In the genomic region with DNA sequence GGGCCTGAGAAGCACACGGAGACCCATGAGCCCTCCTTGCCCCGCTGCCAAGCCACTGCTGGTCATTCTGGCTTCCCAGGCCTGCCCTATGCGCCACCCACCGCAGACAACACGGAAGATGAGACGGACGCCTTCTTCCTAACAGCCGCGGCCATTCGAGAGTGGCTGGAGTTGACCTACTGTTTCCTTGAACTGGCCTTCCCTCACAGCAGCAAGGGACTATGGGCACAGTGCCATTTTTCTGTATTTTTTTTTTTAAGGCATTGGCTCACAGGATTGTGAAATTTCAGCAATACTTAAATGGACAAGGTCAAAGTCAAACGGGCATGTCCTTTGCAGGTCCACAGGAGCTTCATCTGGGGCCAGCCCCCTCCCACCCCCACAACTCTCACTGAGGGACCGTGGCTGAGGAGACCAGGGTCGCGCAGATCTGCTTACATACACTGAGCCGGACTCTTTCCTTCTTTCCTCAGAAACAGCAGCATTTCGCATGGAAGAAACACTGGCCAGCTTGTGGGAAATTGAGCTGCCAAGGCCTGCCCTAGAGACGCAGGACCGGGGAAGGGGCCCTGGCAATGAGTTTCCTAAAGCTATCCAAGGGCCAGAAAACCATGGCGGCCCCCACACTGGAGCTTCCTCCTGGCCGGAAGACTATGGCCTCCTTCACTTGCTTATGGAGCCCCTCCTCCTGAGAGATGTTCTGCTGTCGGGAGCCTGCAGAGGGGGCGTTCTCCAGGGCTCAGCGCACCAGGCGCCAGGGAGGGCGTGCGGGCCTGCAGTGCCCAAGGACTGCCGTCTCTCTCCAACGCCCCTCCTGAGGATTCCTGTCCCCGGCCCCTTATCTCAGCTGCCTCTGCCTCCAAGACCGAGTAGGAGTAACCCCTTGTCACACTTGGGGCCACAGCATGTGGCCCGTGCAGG, we compare ENCODE assay signal across 18 cellular contexts.
DNase-seq lines count a peak whose midpoint lies in the region; ATAC-seq, FAIRE-seq and TF ChIP-seq lines count a peak whose summit lies in the region.
"Had no signal": no experiment of that assay in that cellular context is flagged by ENCODE, and none has a peak within 500 bp of the region (broad histone marks: within the 10 kb centered on the region; RNA-seq: fewer than 3 reads in every experiment).

No MANE protein-coding gene starts in this region.

- POLR2A ChIA-PET in IMR-90 (lab: Charles Lee; ENCODE audit: unreplicated experiment), result no interaction called here
- POLR2A ChIA-PET in SK-N-SH (lab: Yijun Ruan, JAX), result no interaction called here

- H3F3A ChIP-seq in SK-N-SH (replicated peaks; ENCODE audit: insufficient read depth), result no peaks in the 10 kb centered on the region

- no peak overlapping the region for H3K56ac ChIP-seq in IMR-90 (ENCODE audit: extremely low read depth, insufficient read depth, low read length)

- H3K9ac ChIP-seq in IMR-90 (ENCODE audit: low read depth, low read length) (no peak overlapping the region), SK-N-SH (no peak overlapping the region)

- no peaks in the 10 kb centered on the region for H3K27me3 Mint-ChIP-seq in activated CD4-positive, alpha-beta T cell treated with anti-CD3 and anti-CD28 coated beads, Interleukin-2, amount 10 ng/mL, durations not matched to agents 24 days and 14 days
- H3K27me3 Mint-ChIP-seq: CD4-positive, CD25-positive, alpha-beta regulatory T cell had no signal

- peak overlapping the region; percentile 37 for H2AK9ac ChIP-seq in IMR-90 (replicated peaks; ENCODE audit: low read depth, low read length, poor library complexity)

- H3K27ac ChIP-seq in IMR-90 (ENCODE audit: insufficient read depth, low read length) (no peak overlapping the region), SK-N-SH (ENCODE audit: low read depth in 2 of 2, low read length in 1 of 2) (no peak overlapping the region)
- H3K27ac ChIP-seq: colonic mucosa, psoas muscle, tibial nerve, VCaP had no signal

- no peaks in the 10 kb centered on the region for H3K9me1 ChIP-seq in IMR-90 (ENCODE audit: insufficient read depth, low read length)

- H3K23ac ChIP-seq in IMR-90 (ENCODE audit: low read depth, low read length), result no peak overlapping the region

- no peaks in the 10 kb centered on the region for H3K79me2 ChIP-seq in SK-N-SH (ENCODE audit: insufficient read depth)

- BruUV-seq in IMR-90 (replicated peaks; lab: Mats Ljungman, UMichigan), result no TSS peak

- H4K5ac ChIP-seq in IMR-90 (ENCODE audit: low read depth, low read length), result no peak overlapping the region

- no peak overlapping the region for H3K4ac ChIP-seq in IMR-90 (ENCODE audit: low read depth, low read length)

- H2BK20ac ChIP-seq in IMR-90 (ENCODE audit: low read depth, low read length), result no peak overlapping the region

- no peak for TF ChIP-seq EP300 in SK-N-SH (IDR thresholded peaks at IDR 0.05; ENCODE audit: borderline replicate concordance in 1 of 2, low read depth in 1 of 2, low read length in 1 of 2)

- no peaks in the 10 kb centered on the region for H3K9me2 ChIP-seq in SK-N-SH

- no peak overlapping the region for H3K14ac ChIP-seq in IMR-90 (replicated peaks; ENCODE audit: low read depth, low read length)

- in situ Hi-C loops in IMR-90 (cut with MboI; ENCODE audit: low sequenced_read_pairs), result no loop called here

- H2AK5ac ChIP-seq in IMR-90 (ENCODE audit: low read depth, low read length), result no peak overlapping the region

- no peaks in the 10 kb centered on the region for H3K79me1 ChIP-seq in IMR-90 (ENCODE audit: low read depth in 1 of 2, low read length in 2 of 2)

- TF ChIP-seq CTCF in IMR-90 (conservative IDR thresholded peaks at IDR 0.05; ENCODE audit: low read depth, low read length) (no peak), SK-N-SH (IDR thresholded peaks at IDR 0.05) (no peak)

- H3K27me3 ChIP-seq in IMR-90 (ENCODE audit: control insufficient read depth, insufficient read depth, low read length) (no peaks in the 10 kb centered on the region), SK-N-SH (ENCODE audit: insufficient read depth) (no peaks in the 10 kb centered on the region)
- H3K27me3 ChIP-seq: colonic mucosa, tibial nerve had no signal

- H3K36me3 ChIP-seq in IMR-90 (ENCODE audit: control insufficient read depth, insufficient read depth, low read length) (no peaks in the 10 kb centered on the region), SK-N-SH (replicated peaks in 1 of 2; ENCODE audit: control insufficient read depth in 1 of 2, insufficient read depth in 2 of 2, low read length in 1 of 2) (no peaks in the 10 kb centered on the region)
- H3K36me3 ChIP-seq: colonic mucosa, tibial nerve had no signal

- no peak for FAIRE-seq in GM12891 (lab: Jason Lieb, UNC)
- FAIRE-seq: GM12892, kidney had no signal

- DNase-seq in activated CD4-positive, alpha-beta T cell treated with anti-CD3 and anti-CD28 coated beads, Interleukin-2, amount 10 ng/mL, durations not matched to agents 24 days and 14 days, result no peak
- no peak for DNase-seq in activated CD4-positive, alpha-beta T cell treated with anti-CD3 and anti-CD28 coated beads for 48 hours
- DNase-seq in IMR-90 (no peak), sciatic nerve (ENCODE audit: low spot score) (no peak), SK-N-SH (no peak), GM12891 (ENCODE audit: insufficient read length, low spot score) (no peak)
- DNase-seq: activated naive CD8-positive, alpha-beta T cell treated with anti-CD3 and anti-CD28 coated beads, Interleukin-2, amount 10 ng/mL, durations not matched to agents 7 days and 5 days; colonic mucosa; kidney; NCI-H146; NCI-H345; psoas muscle had no signal

- H4K20me1 ChIP-seq in IMR-90 (ENCODE audit: insufficient read depth, low read length) (no peaks in the 10 kb centered on the region), SK-N-SH (ENCODE audit: insufficient read depth) (no peaks in the 10 kb centered on the region)

- TF ChIP-seq POLR2A in IMR-90 (IDR thresholded peaks at IDR 0.05; ENCODE audit: low read depth, low read length), result no peak
- no peak for TF ChIP-seq POLR2A in GM12891 (IDR thresholded peaks at IDR 0.05; ENCODE audit: low read depth, low read length)

- H3K9me3 ChIP-seq in IMR-90 (ENCODE audit: control insufficient read depth, insufficient read depth, low read length), result no peaks in the 10 kb centered on the region
- no peaks in the 10 kb centered on the region for H3K9me3 ChIP-seq in SK-N-SH
- H3K9me3 ChIP-seq: colonic mucosa, psoas muscle, tibial nerve had no signal

- H3K4me1 ChIP-seq in IMR-90 (ENCODE audit: control insufficient read depth, insufficient read depth, low read length) (no peaks in the 10 kb centered on the region), SK-N-SH (ENCODE audit: control insufficient read depth in 1 of 2, insufficient read depth in 2 of 2, low read depth in 1 of 2, low read length in 1 of 2) (no peaks in the 10 kb centered on the region)
- H3K4me1 ChIP-seq: colonic mucosa, tibial nerve had no signal

- no peak overlapping the region for H3K4me2 ChIP-seq in IMR-90 (ENCODE audit: low read depth, low read length)
- H3K4me2 ChIP-seq in SK-N-SH, result no peak overlapping the region

- peaks cover 7% of the 10 kb centered on the region for H3K4me1 Mint-ChIP-seq in activated CD4-positive, alpha-beta T cell treated with anti-CD3 and anti-CD28 coated beads, Interleukin-2, amount 10 ng/mL, durations not matched to agents 24 days and 14 days
- H3K4me1 Mint-ChIP-seq: activated naive CD8-positive, alpha-beta T cell treated with anti-CD3 and anti-CD28 coated beads, Interleukin-2, amount 10 ng/mL, durations not matched to agents 7 days and 5 days had no signal

- no peak overlapping the region for H2BK5ac ChIP-seq in IMR-90 (ENCODE audit: low read depth, low read length, poor library complexity, severe bottlenecking)

- H2AFZ ChIP-seq in IMR-90 (replicated peaks; ENCODE audit: low read length, poor library complexity) (no peak overlapping the region), SK-N-SH (ENCODE audit: low read depth) (no peak overlapping the region)

- intact Hi-C loops in activated CD4-positive, alpha-beta T cell treated with anti-CD3 and anti-CD28 coated beads, Interleukin-2, amount 10 ng/mL, durations not matched to agents 24 days and 14 days (cut with micrococcal nuclease), result no loop called here
- intact Hi-C loops in IMR-90 (cut with micrococcal nuclease) (no loop called here), sciatic nerve (cut with DNase I) (no loop called here)

- 79% methylated on average over 10 of the region's 31 CpGs; no CpG with 5 or more reads in 1 of the 2 experiments for WGBS in IMR-90 (ENCODE audit: extremely low coverage in 2 of 2, insufficient read length in 1 of 2), 2 experiments
- WGBS in SK-N-SH (ENCODE audit: low lambda C conversion rate), result 73% methylated on average over 19 of the region's 31 CpGs

- no peak overlapping the region for H4K91ac ChIP-seq in IMR-90 (ENCODE audit: insufficient read depth, low read depth, low read length)

- H3K36me3 Mint-ChIP-seq in activated CD4-positive, alpha-beta T cell treated with anti-CD3 and anti-CD28 coated beads, Interleukin-2, amount 10 ng/mL, durations not matched to agents 24 days and 14 days (ENCODE audit: low read depth), result no peaks in the 10 kb centered on the region
- H3K36me3 Mint-ChIP-seq: activated naive CD8-positive, alpha-beta T cell treated with anti-CD3 and anti-CD28 coated beads, Interleukin-2, amount 10 ng/mL, durations not matched to agents 7 days and 5 days; CD4-positive, CD25-positive, alpha-beta regulatory T cell had no signal

- no peak for TF ChIP-seq RAD21 in IMR-90 (IDR thresholded peaks at IDR 0.05; ENCODE audit: low read length)
- no peak for TF ChIP-seq RAD21 in SK-N-SH (IDR thresholded peaks at IDR 0.05; ENCODE audit: low read length)

- dilution Hi-C loops in IMR-90 (cut with HindIII; ENCODE audit: low sequenced_read_pairs, unreplicated experiment), result no loop called here

- CTCF ChIA-PET in IMR-90 (lab: Yijun Ruan, JAX) (no interaction called here), SK-N-SH (lab: Yijun Ruan, JAX) (interaction anchor here (1.2 to 1.3 kb wide), 2 partner anchors 15 kb away, joined by 3 to 5 read pairs; no protein-coding TSS in a partner anchor)

- no peak overlapping the region for H2BK120ac ChIP-seq in IMR-90 (ENCODE audit: low read depth, low read length)

- no peak overlapping the region for H2BK15ac ChIP-seq in IMR-90 (ENCODE audit: low read depth, low read length)

- H4K8ac ChIP-seq in IMR-90 (ENCODE audit: low read depth in 2 of 2, low read length in 2 of 2), result no peak overlapping the region

- H3K4me3 ChIP-seq in IMR-90 (ENCODE audit: insufficient read depth, low read depth, low read length) (no peak overlapping the region), SK-N-SH (ENCODE audit: low read depth in 2 of 2, low read length in 1 of 2) (no peak overlapping the region)
- H3K4me3 ChIP-seq: colonic mucosa, psoas muscle, tibial nerve had no signal

- ATAC-seq in IMR-90 (ENCODE audit: low read depth) (no peak), esophagus mucosa (peak; percentile 8), sciatic nerve (peak; percentile 83), GM19328 (IDR thresholded peaks at IDR 0.05; ENCODE audit: unreplicated experiment) (no peak)

- H3K9me3 Mint-ChIP-seq in activated CD4-positive, alpha-beta T cell treated with anti-CD3 and anti-CD28 coated beads, Interleukin-2, amount 10 ng/mL, durations not matched to agents 24 days and 14 days, result no peaks in the 10 kb centered on the region
- H3K9me3 Mint-ChIP-seq: activated naive CD8-positive, alpha-beta T cell treated with anti-CD3 and anti-CD28 coated beads, Interleukin-2, amount 10 ng/mL, durations not matched to agents 7 days and 5 days; CD4-positive, CD25-positive, alpha-beta regulatory T cell had no signal

- H3K4me3 Mint-ChIP-seq in activated CD4-positive, alpha-beta T cell treated with anti-CD3 and anti-CD28 coated beads, Interleukin-2, amount 10 ng/mL, durations not matched to agents 24 days and 14 days, result no peak overlapping the region
- H3K4me3 Mint-ChIP-seq: activated naive CD8-positive, alpha-beta T cell treated with anti-CD3 and anti-CD28 coated beads, Interleukin-2, amount 10 ng/mL, durations not matched to agents 7 days and 5 days had no signal

- H3K18ac ChIP-seq in IMR-90 (ENCODE audit: low read depth, low read length), result no peak overlapping the region

- peak overlapping the region; percentile 39 for H3K27ac Mint-ChIP-seq in activated CD4-positive, alpha-beta T cell treated with anti-CD3 and anti-CD28 coated beads, Interleukin-2, amount 10 ng/mL, durations not matched to agents 24 days and 14 days
- H3K27ac Mint-ChIP-seq: activated naive CD8-positive, alpha-beta T cell treated with anti-CD3 and anti-CD28 coated beads, Interleukin-2, amount 10 ng/mL, durations not matched to agents 7 days and 5 days; CD4-positive, CD25-positive, alpha-beta regulatory T cell had no signal

Comparison
In these comparisons a context has a peak if more than half of its experiments do, and no peak if none do; other contexts are left out.
1. ATAC-seq: peak in esophagus mucosa (single experiment) and sciatic nerve (single experiment); none in IMR-90 (single experiment) and GM19328 (single experiment).